ENCODE assay signal across 10 cellular contexts in the genomic region with DNA sequence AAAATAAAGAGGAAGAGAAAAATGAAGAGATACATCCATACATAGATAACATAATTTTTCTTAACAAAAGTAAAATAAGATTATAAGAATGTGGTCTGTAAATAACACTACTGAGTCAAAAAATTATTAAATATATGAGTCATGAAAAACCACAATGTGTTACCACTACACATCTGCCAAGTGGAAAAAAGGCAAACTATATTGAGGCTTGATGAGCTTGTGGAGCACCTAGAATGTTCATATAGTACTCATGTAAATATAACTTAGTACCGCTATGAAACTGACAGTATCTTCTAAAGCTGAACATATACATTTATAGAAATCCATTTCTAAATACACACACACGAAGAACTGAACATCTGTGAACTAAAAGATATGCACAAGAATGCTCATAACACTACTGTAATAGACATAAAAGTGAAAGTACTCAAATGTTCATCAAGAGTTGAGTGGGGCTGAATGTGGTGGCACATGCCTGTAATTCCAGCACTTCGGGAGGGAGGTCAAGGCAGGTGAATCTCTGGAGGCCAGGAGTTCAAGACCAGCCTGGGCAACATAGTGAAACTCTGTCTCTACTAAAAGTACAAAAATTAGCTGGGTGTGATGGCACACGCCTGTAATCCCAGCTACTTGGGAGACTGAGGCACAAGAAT. TPM values are rescaled to one million over a fixed set of nuclear protein-coding genes. Genes with fewer than 3 reads are reported as not detected.
DNase-seq lines count a peak whose midpoint lies in the region; ATAC-seq and FAIRE-seq lines count a peak whose summit lies in the region.
"Had no signal": no experiment of that assay in that cellular context is flagged by ENCODE, and none has a peak within 500 bp of the region (broad histone marks: within the 10 kb centered on the region; RNA-seq: fewer than 3 reads in every experiment).

No MANE protein-coding gene starts in this region.

- H3K27me3 ChIP-seq in small intestine (ENCODE audit: control insufficient read depth in 2 of 2, insufficient read depth in 2 of 2, low read length in 2 of 2), result no peaks in the 10 kb centered on the region

- H3K4me1 ChIP-seq in small intestine (ENCODE audit: control insufficient read depth in 2 of 2, insufficient read depth in 1 of 2, low read depth in 1 of 2, low read length in 1 of 2), result no peaks in the 10 kb centered on the region

- H3K4me3 ChIP-seq in small intestine (ENCODE audit: low read depth in 1 of 2, low read length in 2 of 2), result no peak overlapping the region

- no peak for FAIRE-seq in small intestine (lab: Jason Lieb, UNC)
- FAIRE-seq: colon had no signal

- no peaks in the 10 kb centered on the region for H3K9me3 ChIP-seq in small intestine (ENCODE audit: control insufficient read depth, low read depth)

- DNase-seq in GM03348 (ENCODE audit: low spot score), result peak; percentile 37
- peak; percentile 27 for DNase-seq in astrocyte of the hippocampus (ENCODE audit: low read depth, low spot score)
- no peak for DNase-seq in small intestine
- no peak for DNase-seq in mesenteric fat pad (ENCODE audit: low spot score)
- no peak for DNase-seq in NCI-H82 treated with DMSO at 0.1 percent for 48 hours (lab: John Stamatoyannopoulos, UW; ENCODE audit: unreplicated experiment)
- DNase-seq in NOMO-1 treated with dmso at 0.1 percent for 144 hours (lab: John Stamatoyannopoulos, UW; ENCODE audit: unreplicated experiment), result no peak

- WGBS in small intestine, 3 donors, result 71 to 77% (median 74%) methylated on average over 4 of the region's 4 CpGs

- ATAC-seq in GM19463 (IDR thresholded peaks at IDR 0.05; ENCODE audit: unreplicated experiment) (peak; percentile 96), HG03175 (IDR thresholded peaks at IDR 0.05; ENCODE audit: unreplicated experiment) (peak; percentile 96)
- ATAC-seq: naive thymus-derived CD4-positive, alpha-beta T cell had no signal

- no peak overlapping the region for H3K27ac ChIP-seq in small intestine (ENCODE audit: low read depth in 1 of 2, low read length in 1 of 2)

- no peaks in the 10 kb centered on the region for H3K36me3 ChIP-seq in small intestine (ENCODE audit: control insufficient read depth in 2 of 2, insufficient read depth in 2 of 2, low read length in 2 of 2)

RNA-seq across cellular contexts. Expression of a gene that starts 18.5 kb away (rescaled TPM):
- polyA plus RNA-seq in small intestine, result 10 to 100 TPM; 13.8 to 71.6 (median 21.5) TPM
- total RNA-seq in mesenteric fat pad, result 10.3 TPM

RNA-seq across cellular contexts. Expression of a gene that starts 23.8 kb away (rescaled TPM):
- 10 to 100 TPM; 12.2 to 22.2 (median 18.3) TPM for polyA plus RNA-seq in small intestine
- total RNA-seq in mesenteric fat pad, result 21.5 TPM

RNA-seq across cellular contexts. Expression of a gene that starts 48.8 kb away (rescaled TPM):
- 10 to 100 TPM; 21.5 to 28.3 (median 22.7) TPM for polyA plus RNA-seq in small intestine
- 28.1 TPM for total RNA-seq in mesenteric fat pad

RNA-seq across cellular contexts. Expression of a gene that starts 48.8 kb away (rescaled TPM):
- polyA plus RNA-seq in small intestine, result 1 to 10 TPM; 2.5 to 5.0 (median 3.2) TPM
- 31.3 TPM for total RNA-seq in mesenteric fat pad

Comparison
In these comparisons a context has a peak if more than half of its experiments do, and no peak if none do; other contexts are left out.
1. DNase-seq: peak in GM03348 (single experiment) and astrocyte of the hippocampus (single experiment); none in small intestine (single experiment), mesenteric fat pad (single experiment), NCI-H82 treated with DMSO at 0.1 percent for 48 hours (single experiment) and NOMO-1 treated with dmso at 0.1 percent for 144 hours (single experiment).